ENCODE assay signal across 8 cellular contexts in genomic region chr4:7539659-7540058, GRCh38.
DNase-seq lines count a peak whose midpoint lies in the region; ATAC-seq and TF ChIP-seq lines count a peak whose summit lies in the region.

No MANE protein-coding gene starts in this region.

- H3K4me1 Mint-ChIP-seq in activated T-cell treated with anti-CD3 and anti-CD28 coated beads, Interleukin-2, amount 50 U/mL, for 72 hours (ENCODE audit: low read depth): no peaks in the 10 kb centered on the region

- no peak overlapping the region for H2AFZ ChIP-seq in GM23248

- H3K27ac ChIP-seq in GM23248 (no peak overlapping the region), spleen (peak overlapping the region in 4 of 8 donors; percentile 26 to 78 (median 50))

- no peak overlapping the region for H3K27ac Mint-ChIP-seq in activated T-cell treated with anti-CD3 and anti-CD28 coated beads, Interleukin-2, amount 50 U/mL, for 72 hours

- H3K9me3 ChIP-seq in GM23248 (ENCODE audit: low read depth) (no peaks in the 10 kb centered on the region), spleen (peaks cover 0 to 17% (median 7%) of the 10 kb centered on the region in 8 donors)

- H3K9ac ChIP-seq in GM23248: no peak overlapping the region

- 39 to 61% methylated on average over 3 to 9 of the region's 9 CpGs for WGBS in GM23248 (ENCODE audit: low coverage in 1 of 2, low lambda C conversion rate in 2 of 2, missing lambda C conversion rate in 2 of 2), 2 experiments
- 40 to 67% (median 53%) methylated on average over 9 of the region's 9 CpGs for WGBS in spleen, 5 donors

- H3K4me3 Mint-ChIP-seq in activated T-cell treated with anti-CD3 and anti-CD28 coated beads, Interleukin-2, amount 50 U/mL, for 72 hours: no peak overlapping the region

- peak; percentile 32 for DNase-seq in GM23248
- peak; percentile 61 for DNase-seq in NOMO-1 treated with DMSO at 0.1 percent for 48 hours (lab: John Stamatoyannopoulos, UW; ENCODE audit: unreplicated experiment)
- DNase-seq in activated T-cell treated with anti-CD3 and anti-CD28 coated beads, Interleukin-2, amount 50 U/mL, for 72 hours: peak; percentile 49 to 64
- DNase-seq in spleen: peak; percentile 87
- DNase-seq in DMS114 treated with DMSO at 0.1 percent for 48 hours (lab: John Stamatoyannopoulos, UW; ENCODE audit: unreplicated experiment): no peak
- no peak for DNase-seq in retina
- no peak for DNase-seq in GM13976 (ENCODE audit: low spot score)

- H3K79me2 ChIP-seq in GM23248 (ENCODE audit: insufficient read depth): no peaks in the 10 kb centered on the region

- H3K36me3 Mint-ChIP-seq in activated T-cell treated with anti-CD3 and anti-CD28 coated beads, Interleukin-2, amount 50 U/mL, for 72 hours (ENCODE audit: insufficient read depth in 2 of 2): no peaks in the 10 kb centered on the region

- in situ Hi-C loops in GM23248 (cut with MboI): no loop called here
- in situ Hi-C loops in GM13976 (cut with MboI; ENCODE audit: low sequenced_read_pairs, unreplicated experiment): no loop called here

- H3K4me1 ChIP-seq in GM23248 (ENCODE audit: insufficient read depth) (no peaks in the 10 kb centered on the region), spleen (peaks cover 0 to 6% (median 0%) of the 10 kb centered on the region in 6 donors)

- peaks cover 3 to 4% of the 10 kb centered on the region in 2 donors for H3K9me3 Mint-ChIP-seq in activated T-cell treated with anti-CD3 and anti-CD28 coated beads, Interleukin-2, amount 50 U/mL, for 72 hours

- H4K20me1 ChIP-seq in GM23248 (ENCODE audit: insufficient read depth): no peaks in the 10 kb centered on the region

- H3K4me3 ChIP-seq in GM23248 (no peak overlapping the region), spleen (no peak overlapping the region)

- no peak for TF ChIP-seq POLR2A in spleen (IDR thresholded peaks at IDR 0.05)

- intact Hi-C loops in spleen (cut with DNase I; ENCODE audit: low total_unique reads): no loop called here

- no peaks in the 10 kb centered on the region for H3F3A ChIP-seq in GM23248 (ENCODE audit: insufficient read depth)

- H3K36me3 ChIP-seq in GM23248 (ENCODE audit: low read depth): no peaks in the 10 kb centered on the region
- no peaks in the 10 kb centered on the region for H3K36me3 ChIP-seq in spleen

- H3K27me3 ChIP-seq in GM23248 (replicated peaks; ENCODE audit: insufficient read depth): no peaks in the 10 kb centered on the region
- H3K27me3 ChIP-seq in spleen (replicated peaks in 1 of 7): no peaks in the 10 kb centered on the region

- H3K9me2 ChIP-seq in GM23248 (ENCODE audit: insufficient read depth): no peaks in the 10 kb centered on the region

- TF ChIP-seq CTCF in spleen (IDR thresholded peaks at IDR 0.05 in 8 of 11, conservative IDR thresholded peaks at IDR 0.05 in 3 of 11) (no peak), GM13976 (IDR thresholded peaks at IDR 0.05; ENCODE audit: borderline replicate concordance, control extremely low read depth, extremely low read depth, insufficient read depth, missing control alignments) (no peak)

- no peaks in the 10 kb centered on the region for H3K27me3 Mint-ChIP-seq in activated T-cell treated with anti-CD3 and anti-CD28 coated beads, Interleukin-2, amount 50 U/mL, for 72 hours (ENCODE audit: low read depth)

- ATAC-seq in activated T-cell treated with anti-CD3 and anti-CD28 coated beads, Interleukin-2, amount 50 U/mL, for 72 hours (replicated peaks in 1 of 2): peak; percentile 75 to 78
- no peak for ATAC-seq in HG03439 (IDR thresholded peaks at IDR 0.05; ENCODE audit: unreplicated experiment)

- no peak overlapping the region for H3K4me2 ChIP-seq in GM23248 (ENCODE audit: unreplicated experiment)

Comparison
In these comparisons a context has a peak if more than half of its experiments do, and no peak if none do; other contexts are left out.
1. DNase-seq: peak in GM23248 (single experiment), NOMO-1 treated with DMSO at 0.1 percent for 48 hours (single experiment), activated T-cell treated with anti-CD3 and anti-CD28 coated beads, Interleukin-2, amount 50 U/mL, for 72 hours (2 of 2) and spleen (single experiment); none in DMS114 treated with DMSO at 0.1 percent for 48 hours (single experiment), retina (single experiment) and GM13976 (single experiment).